8 cellular contexts compared by ENCODE assay signal in the genomic region with DNA sequence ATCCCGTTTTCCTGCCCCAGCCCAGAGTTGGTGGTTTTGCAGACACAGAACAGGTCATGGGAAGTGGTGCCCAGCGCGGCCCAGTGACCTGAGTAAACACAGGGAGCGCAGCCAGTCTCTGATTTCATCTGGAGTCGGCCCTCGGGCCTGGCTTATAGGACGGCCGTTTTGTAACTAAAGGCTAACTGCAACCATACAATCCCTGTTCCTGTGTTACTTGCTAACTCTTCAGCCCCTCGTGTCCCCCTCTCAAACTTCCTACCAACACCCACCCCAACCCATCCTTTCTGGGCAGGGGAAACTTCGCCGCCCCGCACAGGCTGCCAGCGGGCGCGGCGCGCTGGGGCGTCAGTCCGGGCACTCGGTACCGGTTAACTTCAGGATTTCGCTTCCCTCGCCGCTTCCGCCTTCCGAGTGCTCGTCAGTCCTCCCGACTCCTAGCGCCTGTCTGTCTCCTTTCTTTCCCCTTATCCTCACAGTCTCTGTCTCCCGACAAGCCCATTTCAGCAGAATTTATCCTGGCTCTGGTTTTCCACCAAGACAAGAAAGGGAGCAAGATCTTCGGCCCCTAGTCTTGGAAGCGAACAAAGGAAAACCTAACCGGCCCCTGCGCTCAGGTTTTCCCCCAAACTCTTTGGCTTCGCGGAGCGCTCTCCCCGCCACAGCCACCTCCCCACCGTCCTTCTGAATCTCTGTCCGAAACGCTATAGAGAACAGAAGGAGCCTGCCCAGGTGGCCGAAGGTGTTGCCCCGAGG. TPM values are rescaled to one million over a fixed set of nuclear protein-coding genes. Genes with fewer than 3 reads are reported as not detected.
DNase-seq lines count a peak whose midpoint lies in the region; ATAC-seq, FAIRE-seq and TF ChIP-seq lines count a peak whose summit lies in the region.

No MANE protein-coding gene starts in this region.

- CTCF ChIA-PET in CD8-positive, alpha-beta memory T cell (lab: Charles Lee): interaction anchor here (0.9 to 1.2 kb wide), 2 partner anchors 21 to 23 kb away, joined by 3 to 4 read pairs; no protein-coding TSS in a partner anchor
- CTCF ChIA-PET in activated CD8-positive, alpha-beta T cell treated with anti-CD3 and anti-CD28 coated beads, Interleukin-2, amount 10 ng/mL, durations not matched to agents 7 days and 5 days (lab: Charles Lee): no interaction called here

- H3K4me3 Mint-ChIP-seq in CD8-positive, alpha-beta memory T cell: peak overlapping the region in 6 of 7 donors; percentile 16 to 85 (median 64)
- peak overlapping the region; percentile 34 for H3K4me3 Mint-ChIP-seq in activated CD8-positive, alpha-beta T cell treated with anti-CD3 and anti-CD28 coated beads, Interleukin-2, amount 10 ng/mL, durations not matched to agents 7 days and 5 days

- FAIRE-seq in keratinocyte (lab: Jason Lieb, UNC): no peak

- H3K9me3 Mint-ChIP-seq in CD8-positive, alpha-beta memory T cell: peaks cover 0 to 3% (median 0%) of the 10 kb centered on the region in 5 donors
- no peaks in the 10 kb centered on the region for H3K9me3 Mint-ChIP-seq in activated CD8-positive, alpha-beta T cell treated with anti-CD3 and anti-CD28 coated beads, Interleukin-2, amount 10 ng/mL, durations not matched to agents 7 days and 5 days (ENCODE audit: insufficient read depth)

- H3K36me3 Mint-ChIP-seq in CD8-positive, alpha-beta memory T cell: no peaks in the 10 kb centered on the region
- H3K36me3 Mint-ChIP-seq in activated CD8-positive, alpha-beta T cell treated with anti-CD3 and anti-CD28 coated beads, Interleukin-2, amount 10 ng/mL, durations not matched to agents 7 days and 5 days (ENCODE audit: low read depth): no peaks in the 10 kb centered on the region

- peak overlapping the region; percentile 76 for H2AFZ ChIP-seq in keratinocyte (ENCODE audit: control insufficient read depth, low read length)

- no peaks in the 10 kb centered on the region for H3K36me3 ChIP-seq in CD8-positive, alpha-beta memory T cell (ENCODE audit: insufficient read depth, low read length)
- H3K36me3 ChIP-seq in HUES48 (ENCODE audit: control insufficient read depth, insufficient read depth, low read length): no peaks in the 10 kb centered on the region
- no peaks in the 10 kb centered on the region for H3K36me3 ChIP-seq in keratinocyte (ENCODE audit: control insufficient read depth in 2 of 2, extremely low read depth in 1 of 2, insufficient read depth in 2 of 2, low read length in 2 of 2)
- H3K36me3 ChIP-seq in tibial artery: peaks cover 0 to 4% (median 0%) of the 10 kb centered on the region in 3 donors

- H3K4me1 ChIP-seq in CD8-positive, alpha-beta memory T cell (ENCODE audit: insufficient read depth, low read length): peaks cover 23% of the 10 kb centered on the region
- H3K4me1 ChIP-seq in HUES48 (ENCODE audit: control insufficient read depth, insufficient read depth, low read length): peaks cover 77% of the 10 kb centered on the region
- peaks cover 14% of the 10 kb centered on the region for H3K4me1 ChIP-seq in keratinocyte (ENCODE audit: control insufficient read depth, extremely low read depth, insufficient read depth, low read length)
- peaks cover 0 to 71% (median 33%) of the 10 kb centered on the region in 4 donors for H3K4me1 ChIP-seq in tibial artery

- ATAC-seq in activated CD8-positive, alpha-beta T cell treated with anti-CD3 and anti-CD28 coated beads, Interleukin-2, amount 10 ng/mL, durations not matched to agents 7 days and 5 days: peak; percentile 31
- ATAC-seq in GM18498 (IDR thresholded peaks at IDR 0.05; ENCODE audit: unreplicated experiment): no peak

- no peak for DNase-seq in CD8-positive, alpha-beta memory T cell
- DNase-seq in activated CD8-positive, alpha-beta T cell treated with anti-CD3 and anti-CD28 coated beads, Interleukin-2, amount 10 ng/mL, durations not matched to agents 7 days and 5 days: no peak
- DNase-seq in keratinocyte (ENCODE audit: low read depth, low spot score) (no peak), tibial artery (peak; percentile 75 to 77), NCI-H446 treated with DMSO at 0.1 percent for 48 hours (lab: John Stamatoyannopoulos, UW) (no peak)
- DNase-seq in activated effector memory CD4-positive, alpha-beta T cell treated with Interleukin-2 at 50 U/mL for 16 hours: no peak

- no peak overlapping the region for H3K27ac Mint-ChIP-seq in CD8-positive, alpha-beta memory T cell
- no peak overlapping the region for H3K27ac Mint-ChIP-seq in activated CD8-positive, alpha-beta T cell treated with anti-CD3 and anti-CD28 coated beads, Interleukin-2, amount 10 ng/mL, durations not matched to agents 7 days and 5 days

- H3K4me2 ChIP-seq in keratinocyte (ENCODE audit: control insufficient read depth, extremely low read depth, insufficient read depth, low read depth, low read length): peak overlapping the region; percentile 90

- H3K27me3 ChIP-seq in CD8-positive, alpha-beta memory T cell (ENCODE audit: insufficient read depth, low read length, poor library complexity, severe bottlenecking): peaks cover 77% of the 10 kb centered on the region
- H3K27me3 ChIP-seq in HUES48 (ENCODE audit: control insufficient read depth, insufficient read depth, low read length) (peaks cover 100% of the 10 kb centered on the region), keratinocyte (ENCODE audit: control insufficient read depth, extremely low read depth, insufficient read depth, low read length) (peaks cover 97% of the 10 kb centered on the region), tibial artery (peaks cover 0 to 3% of the 10 kb centered on the region in 2 donors)

- H3K4me1 Mint-ChIP-seq in CD8-positive, alpha-beta memory T cell: peaks cover 52 to 60% (median 55%) of the 10 kb centered on the region in 3 donors
- H3K4me1 Mint-ChIP-seq in activated CD8-positive, alpha-beta T cell treated with anti-CD3 and anti-CD28 coated beads, Interleukin-2, amount 10 ng/mL, durations not matched to agents 7 days and 5 days (ENCODE audit: low read depth): peaks cover 44% of the 10 kb centered on the region

- dilution Hi-C loops in keratinocyte (cut with MboI; ENCODE audit: extremely low pct_ligation_motif_present, low sequenced_read_pairs): loop anchor here (25.0 kb wide), 1 partner anchor 565 kb away; no protein-coding TSS in a partner anchor

- TF ChIP-seq CTCF in keratinocyte (optimal IDR thresholded peaks at IDR 0.05 in 1 of 3, IDR thresholded peaks at IDR 0.05 in 1 of 3, conservative IDR thresholded peaks at IDR 0.05 in 1 of 3; ENCODE audit: extremely low read depth in 1 of 3, insufficient read depth in 2 of 3, low read length in 3 of 3) (no peak), tibial artery (IDR thresholded peaks at IDR 0.05) (no peak)

- H3K9ac ChIP-seq in HUES48 (ENCODE audit: low read depth, low read length) (no peak overlapping the region; the same call in 1 of the 2 replicates), keratinocyte (ENCODE audit: control insufficient read depth, extremely low read depth, insufficient read depth, low read length) (no peak overlapping the region)

- POLR2A ChIA-PET in CD8-positive, alpha-beta memory T cell (lab: Charles Lee): no interaction called here
- POLR2A ChIA-PET in activated CD8-positive, alpha-beta T cell treated with anti-CD3 and anti-CD28 coated beads, Interleukin-2, amount 10 ng/mL, durations not matched to agents 7 days and 5 days (lab: Charles Lee): interaction anchor here (1.0 kb wide), 1 partner anchor 315 kb away, joined by 3 read pairs; no protein-coding TSS in a partner anchor

- H3K9me3 ChIP-seq in CD8-positive, alpha-beta memory T cell (ENCODE audit: low read length): no peaks in the 10 kb centered on the region
- H3K9me3 ChIP-seq in HUES48 (ENCODE audit: control insufficient read depth, insufficient read depth, low read length) (no peaks in the 10 kb centered on the region), keratinocyte (ENCODE audit: control insufficient read depth, low read depth, low read length) (no peaks in the 10 kb centered on the region), tibial artery (no peaks in the 10 kb centered on the region)

- no peak overlapping the region for H3K27ac ChIP-seq in CD8-positive, alpha-beta memory T cell (ENCODE audit: low read depth, low read length)
- H3K27ac ChIP-seq in HUES48 (ENCODE audit: low read depth, low read length): no peak overlapping the region
- H3K27ac ChIP-seq in keratinocyte (ENCODE audit: control insufficient read depth, insufficient read depth, low read length): no peak overlapping the region
- peak overlapping the region; percentile 78 to 85 for H3K27ac ChIP-seq in tibial artery

- H3K4me3 ChIP-seq in CD8-positive, alpha-beta memory T cell (ENCODE audit: low read length): no peak overlapping the region
- H3K4me3 ChIP-seq in HUES48 (ENCODE audit: low read depth, low read length) (peak overlapping the region; percentile 33), keratinocyte (ENCODE audit: control insufficient read depth in 2 of 3, extremely low read depth in 1 of 3, insufficient read depth in 2 of 3, low read depth in 1 of 3, low read length in 3 of 3) (peak overlapping the region; percentile 7 to 70 (median 51)), tibial artery (peak overlapping the region; percentile 72 to 77)

- H3K79me2 ChIP-seq in keratinocyte (ENCODE audit: control insufficient read depth, insufficient read depth, low read length): no peaks in the 10 kb centered on the region

- H3K27me3 Mint-ChIP-seq in CD8-positive, alpha-beta memory T cell: peaks cover 85 to 90% of the 10 kb centered on the region in 2 donors
- H3K27me3 Mint-ChIP-seq in activated CD8-positive, alpha-beta T cell treated with anti-CD3 and anti-CD28 coated beads, Interleukin-2, amount 10 ng/mL, durations not matched to agents 7 days and 5 days (ENCODE audit: low read depth): peaks cover 87% of the 10 kb centered on the region

- peaks cover 3% of the 10 kb centered on the region for H4K20me1 ChIP-seq in keratinocyte (ENCODE audit: control insufficient read depth, extremely low read depth, insufficient read depth, low read length)

- H3K9me1 ChIP-seq in keratinocyte (ENCODE audit: control insufficient read depth, extremely low read depth, insufficient read depth, low read length): no peaks in the 10 kb centered on the region

- intact Hi-C loops in tibial artery (cut with DNase I; ENCODE audit: low total_unique reads): loop anchor here (5.0 kb wide), 1 partner anchor 90 kb away; no protein-coding TSS in a partner anchor

RNA-seq across cellular contexts. Expression of a gene that starts 2.0 kb away (rescaled TPM):
- total RNA-seq in CD8-positive, alpha-beta memory T cell: not detected
- not detected for polyA plus RNA-seq in CD8-positive, alpha-beta memory T cell
- total RNA-seq in activated CD8-positive, alpha-beta T cell treated with anti-CD3 and anti-CD28 coated beads, Interleukin-2, amount 10 ng/mL, durations not matched to agents 7 days and 5 days: not detected
- 0.01 to 0.04 TPM in 2 of 3 replicates, not detected in the other for polyA plus RNA-seq in keratinocyte
- polyA plus RNA-seq in keratinocyte (2011; ENCODE audit: low read depth): not detected
- polyA plus RNA-seq in keratinocyte (2011; cell fraction: cytosol; rRNA removed): 0.04 TPM in 1 of 2 replicates, not detected in the other
- polyA plus RNA-seq in keratinocyte (2011; cell fraction: nucleus; rRNA removed): not detected in 2 replicates
- 0.05 TPM in 1 of 2 replicates, not detected in the other for polyA plus RNA-seq in keratinocyte (2012; ENCODE audit: low replicate concordance)
- polyA minus RNA-seq in keratinocyte: not detected in 3 replicates
- not detected for polyA minus RNA-seq in keratinocyte (2011; cell fraction: cytosol; rRNA and poly(A)+ RNA removed)
- not detected in 2 replicates for polyA minus RNA-seq in keratinocyte (2011; cell fraction: nucleus; rRNA and poly(A)+ RNA removed)

Comparison
In these comparisons a context has a peak if more than half of its experiments do, and no peak if none do; other contexts are left out.
1. DNase-seq: peak in tibial artery (2 of 2); none in CD8-positive, alpha-beta memory T cell (0 of 5), activated CD8-positive, alpha-beta T cell treated with anti-CD3 and anti-CD28 coated beads, Interleukin-2, amount 10 ng/mL, durations not matched to agents 7 days and 5 days (single experiment), keratinocyte (single experiment), activated effector memory CD4-positive, alpha-beta T cell treated with Interleukin-2 at 50 U/mL for 16 hours (single experiment) and NCI-H446 treated with DMSO at 0.1 percent for 48 hours (single experiment).
2. H3K27ac ChIP-seq: peak in tibial artery (2 of 2); none in CD8-positive, alpha-beta memory T cell (single experiment), HUES48 (single experiment) and keratinocyte (single experiment).